8 cellular contexts compared by ENCODE assay signal in the genomic region with DNA sequence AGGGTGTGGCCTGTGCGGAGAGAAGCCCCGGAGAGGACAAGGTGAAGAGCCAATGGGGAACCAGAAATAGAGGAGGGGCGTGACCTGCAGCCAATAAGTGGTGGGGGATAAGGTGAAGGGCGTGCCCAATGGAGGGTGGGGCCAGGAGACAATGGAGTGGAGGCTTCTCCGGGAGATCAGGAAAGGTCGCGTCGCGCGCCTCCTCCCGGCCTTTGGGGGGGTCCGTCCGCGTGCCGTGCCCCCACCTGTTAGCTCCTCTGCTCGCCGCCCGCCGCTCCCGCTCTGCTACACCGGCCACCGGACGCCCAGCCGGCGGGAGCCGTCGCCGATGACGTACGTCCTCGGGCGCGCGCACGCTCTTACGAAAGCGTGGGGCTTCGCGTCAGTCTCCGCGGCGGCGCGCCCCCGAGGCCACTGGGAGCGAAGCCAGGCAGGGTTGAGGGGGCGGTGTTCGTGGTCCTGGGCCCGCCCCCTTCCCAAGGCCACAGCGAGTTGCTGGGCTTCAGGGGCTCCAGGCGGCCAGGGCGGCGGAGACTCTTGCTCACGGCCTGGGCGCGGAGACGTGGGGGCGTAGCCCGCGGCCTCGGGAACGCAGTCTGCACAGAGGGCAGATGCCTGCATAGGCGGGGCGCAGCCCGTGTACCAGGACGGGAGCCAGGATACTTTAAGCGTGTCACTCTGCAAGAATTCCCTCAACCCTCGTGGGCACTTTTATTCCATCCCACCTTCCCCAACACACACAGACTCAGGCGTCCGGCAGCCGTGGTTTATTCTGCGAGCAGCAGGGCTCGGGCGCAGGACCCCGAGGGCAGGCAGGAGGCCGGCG. TPM values are rescaled to one million over a fixed set of nuclear protein-coding genes. Genes with fewer than 3 reads are reported as not detected.
A peak's percentile ranks its signal among the peaks of the same experiment; 100 is the strongest.
DNase-seq lines count a peak whose midpoint lies in the region; ATAC-seq lines count a peak whose summit lies in the region.

Gene MATCAP1, minus strand, starts transcription at position 337 of the 826 bp plus-strand sequence. CDS start 3,353 bp downstream, outside the sequence.

- DNase-seq in COLO668 (lab: John Stamatoyannopoulos, UW; ENCODE audit: unreplicated experiment) (peak; percentile 98), HT-29 (ENCODE audit: low spot score) (peak; percentile 96), lung microvascular endothelial cell (ENCODE audit: low read depth in 2 of 2) (peak; percentile 98)
- DNase-seq in NK-92 treated with Interleukin-12 subunit alpha and Interleukin-12 subunit beta, amount 100 ng/mL, for 24 hours (lab: John Stamatoyannopoulos, UW): peak; percentile 85
- peak; percentile 84 to 89 for DNase-seq in activated CD8-positive, alpha-beta memory T cell treated with anti-CD3 and anti-CD28 coated beads for 1 hour (ENCODE audit: extremely low read depth in 1 of 2, low read depth in 1 of 2)
- peak; percentile 87 for DNase-seq in effector CD8-positive, alpha-beta T cell (lab: John Stamatoyannopoulos, UW)
- DNase-seq in stimulated activated CD4-positive, alpha-beta T cell treated with anti-CD3 and anti-CD28 coated beads, TNF-alpha, amount 100 ng/mL, for 4 hours (ENCODE audit: low read depth in 3 of 3): peak; percentile 83 to 90 (median 88)

- ATAC-seq in GM21360 (IDR thresholded peaks at IDR 0.05; ENCODE audit: unreplicated experiment): peak; percentile 90

RNA-seq across cellular contexts. Expression of gene MATCAP1, which starts in this region (rescaled TPM):
- total RNA-seq in HT-29 (2014; rRNA removed; shearing (Covaris generic)): 41.4 and 41.7 TPM in 2 replicates
- 5.7 and 10.1 TPM in 2 replicates for total RNA-seq in lung microvascular endothelial cell

Comparison
In these comparisons a context has a peak if more than half of its experiments do, and no peak if none do; other contexts are left out.
1. Peak in every context shown above with its lines: DNase-seq and ATAC-seq.